Comparison of ENCODE assay signal across 13 cellular contexts in genomic region chr5:167777746-167778145, GRCh38.
"Had no signal": no experiment of that assay in that cellular context is flagged by ENCODE, and none has a peak within 500 bp of the region (broad histone marks: within the 10 kb centered on the region; RNA-seq: fewer than 3 reads in every experiment).

No MANE protein-coding gene starts in this region.

- H3K27me3 ChIP-seq: right atrium auricular region had no signal

- DNase-seq: activated CD4-positive, alpha-beta T cell treated with anti-CD3 and anti-CD28 coated beads for 48 hours; activated CD8-positive, alpha-beta T cell treated with anti-CD3 and anti-CD28 coated beads for 36 hours; activated effector memory CD4-positive, alpha-beta T cell treated with Interleukin-2 at 50 U/mL for 16 hours; activated naive CD4-positive, alpha-beta T cell treated with anti-CD3 and anti-CD28 coated beads, Interleukin-2, amount 50 U/mL, for 16 hours; activated T-cell treated with anti-CD3 and anti-CD28 coated beads, Interleukin-2, amount 50 U/mL, for 4 hours; nucleus accumbens; small intestine; stimulated activated naive CD8-positive, alpha-beta T cell treated with anti-CD3 and anti-CD28 coated beads, Interleukin-15, Interleukin-2, amounts not matched to agents 100 U/mL and 50 U/mL, for 24 hours; SW 1271; trophoblast cell had no signal

- H3K9me3 ChIP-seq: right atrium auricular region had no signal

- FAIRE-seq: small intestine, TTC549 had no signal

- H3K4me3 ChIP-seq: right atrium auricular region had no signal

- H3K4me1 ChIP-seq: right atrium auricular region had no signal

- H3K36me3 ChIP-seq: right atrium auricular region had no signal

- ATAC-seq: activated CD8-positive, alpha-beta T cell treated with anti-CD3 and anti-CD28 coated beads for 36 hours; activated T-cell treated with anti-CD3 and anti-CD28 coated beads, Interleukin-2, amount 50 U/mL, for 4 hours; stimulated activated naive CD8-positive, alpha-beta T cell treated with anti-CD3 and anti-CD28 coated beads, Interleukin-15, Interleukin-2, amounts not matched to agents 100 U/mL and 50 U/mL, for 24 hours; WTC11 had no signal

- H3K27ac ChIP-seq: right atrium auricular region had no signal
